7 cellular contexts compared by ENCODE assay signal in the genomic region with DNA sequence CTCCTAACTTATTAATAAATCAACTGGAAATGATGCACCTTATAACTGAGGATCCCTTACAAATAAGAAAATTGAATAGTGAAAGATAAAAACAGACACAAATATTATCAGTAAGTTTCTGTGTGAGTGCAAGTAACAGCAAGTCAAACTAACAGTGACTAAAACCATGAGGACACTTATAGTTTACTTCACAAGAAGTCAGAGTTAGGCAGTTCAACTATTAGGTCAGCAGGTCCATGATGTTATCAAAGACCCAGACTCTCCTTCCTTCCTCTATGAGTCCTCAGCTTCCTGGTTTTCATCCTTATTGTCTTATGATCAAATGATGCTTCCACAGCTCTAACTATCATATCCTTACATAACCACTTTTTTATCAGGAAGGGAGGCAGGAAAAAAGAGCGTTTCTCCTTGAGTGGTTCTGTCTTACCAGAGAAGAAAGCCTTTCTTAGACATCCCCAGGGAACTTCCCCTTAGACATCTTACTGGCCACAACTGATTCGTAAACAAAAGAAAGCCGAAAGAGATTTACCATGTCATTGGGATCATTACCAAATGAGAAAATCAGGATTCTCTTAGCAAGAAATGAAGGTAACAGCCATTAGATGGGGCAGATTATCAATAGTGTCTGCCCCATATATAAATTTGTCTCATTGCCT.
"Had no signal": no experiment of that assay in that cellular context is flagged by ENCODE, and none has a peak within 500 bp of the region (broad histone marks: within the 10 kb centered on the region; RNA-seq: fewer than 3 reads in every experiment).

No MANE protein-coding gene starts in this region.

- FAIRE-seq: G401.6, GM12878, GM12891, GM12892, GM18507 had no signal

- DNase-seq: GDM1, GF-D8 had no signal

- H3K4me3 ChIP-seq: GM12878 had no signal

- ATAC-seq: GM12878 had no signal
